In genomic region chr15:57705746-57706404, GRCh38 we compare ENCODE assay signal across 8 cellular contexts. TPM values are rescaled to one million over a fixed set of nuclear protein-coding genes. Genes with fewer than 3 reads are reported as not detected.
DNase-seq lines count a peak whose midpoint lies in the region; ATAC-seq and TF ChIP-seq lines count a peak whose summit lies in the region.

No MANE protein-coding gene starts in this region.

- ATAC-seq in esophagus mucosa (peak; percentile 11), GM21737 (IDR thresholded peaks at IDR 0.05; ENCODE audit: unreplicated experiment) (no peak)

- intact Hi-C loops in Calu3 (cut with micrococcal nuclease; ENCODE audit: unreplicated experiment) (loop anchor here (1.0 to 5.0 kb wide), 2 partner anchors 31 to 144 kb away; no protein-coding TSS in a partner anchor), OCI-LY7 (cut with micrococcal nuclease; ENCODE audit: unreplicated experiment) (no loop called here)

- H3K27me3 ChIP-seq in osteoblast (ENCODE audit: insufficient read depth, low read length): no peaks in the 10 kb centered on the region

- peaks cover 26% of the 10 kb centered on the region for H3K4me1 Mint-ChIP-seq in Calu3 (ENCODE audit: low read depth, unreplicated experiment)

- peaks cover 15% of the 10 kb centered on the region; the same call in 1 of the 2 replicates for H4K20me1 ChIP-seq in OCI-LY7 (ENCODE audit: insufficient read depth, low read length)
- H4K20me1 ChIP-seq in osteoblast (ENCODE audit: insufficient read depth, low read length): peaks cover 7% of the 10 kb centered on the region

- peak overlapping the region; percentile 63 for H3K27ac Mint-ChIP-seq in Calu3 (ENCODE audit: unreplicated experiment)

- H3K9me3 ChIP-seq in OCI-LY7 (ENCODE audit: low read length) (peaks cover 6% of the 10 kb centered on the region; the same call in 1 of the 2 replicates), osteoblast (ENCODE audit: low read depth, low read length) (no peaks in the 10 kb centered on the region)

- peak overlapping the region; percentile 78 for H3K4me3 Mint-ChIP-seq in Calu3 (ENCODE audit: low read depth, unreplicated experiment)

- no peaks in the 10 kb centered on the region for H3K27me3 Mint-ChIP-seq in Calu3 (ENCODE audit: unreplicated experiment)

- peak overlapping the region; percentile 96 for H3K4me2 ChIP-seq in OCI-LY7 (ENCODE audit: low read length)
- H3K4me2 ChIP-seq in osteoblast (ENCODE audit: insufficient read depth, low read length): peak overlapping the region; percentile 74

- H3K79me2 ChIP-seq in OCI-LY7 (ENCODE audit: insufficient read depth, low read depth, low read length): peaks cover 44% of the 10 kb centered on the region
- H3K79me2 ChIP-seq in osteoblast (ENCODE audit: insufficient read depth, low read length): peaks cover 48% of the 10 kb centered on the region

- H2AFZ ChIP-seq in OCI-LY7 (ENCODE audit: low read length) (peak overlapping the region; percentile 95), osteoblast (ENCODE audit: low read length) (peak overlapping the region; percentile 73)

- POLR2A ChIA-PET in OCI-LY7 (lab: Charles Lee): interaction anchor here (0.7 to 1.1 kb wide), 4 partner anchors 23 to 1461 kb away, joined by 3 to 5 read pairs (median 4); no protein-coding TSS in a partner anchor

- BruUV-seq in Calu3 (replicated peaks; lab: Mats Ljungman, UMichigan) (TSS peak; percentile 85), OCI-LY7 (replicated peaks; lab: Mats Ljungman, UMichigan) (no TSS peak)

- H3K9me2 ChIP-seq in OCI-LY7 (ENCODE audit: insufficient read depth, low read length): no peaks in the 10 kb centered on the region

- peaks cover 34% of the 10 kb centered on the region for H3K36me3 Mint-ChIP-seq in Calu3 (ENCODE audit: insufficient read depth, unreplicated experiment)

- H3K27ac ChIP-seq in OCI-LY7 (ENCODE audit: low read depth, low read length, poor library complexity, severe bottlenecking) (peak overlapping the region; percentile 55), osteoblast (ENCODE audit: low read depth, low read length) (peak overlapping the region; percentile 85)

- DNase-seq in Calu3 (no peak), OCI-LY7 (ENCODE audit: low spot score) (peak; percentile 4), osteoblast (ENCODE audit: insufficient read length, low spot score, missing footprints) (no peak), GM20000 (ENCODE audit: low spot score) (no peak)
- no peak for DNase-seq in stimulated activated CD4-positive, alpha-beta T cell treated with anti-CD3 and anti-CD28 coated beads, Interleukin-1b, Interleukin-23, amount 100 ng/mL, for 48 hours
- DNase-seq in activated CD4-positive, alpha-beta T cell treated with anti-CD3 and anti-CD28 coated beads for 1 hour: no peak

- H3K9me3 Mint-ChIP-seq in Calu3 (ENCODE audit: low read depth, unreplicated experiment): no peaks in the 10 kb centered on the region

- peaks cover 21% of the 10 kb centered on the region for H3K4me1 ChIP-seq in OCI-LY7 (ENCODE audit: insufficient read depth, low read length, poor library complexity, severe bottlenecking)
- peaks cover 14% of the 10 kb centered on the region for H3K4me1 ChIP-seq in osteoblast (ENCODE audit: insufficient read depth, low read length)

- CTCF ChIA-PET in Calu3 (lab: Charles Lee): interaction anchor here (0.6 to 2.2 kb wide), 10 partner anchors 9 to 365 kb away, joined by 3 to 14 read pairs (median 6); no protein-coding TSS in a partner anchor
- CTCF ChIA-PET in OCI-LY7 (lab: Charles Lee; ENCODE audit: unreplicated experiment): no interaction called here

- H3K4me3 ChIP-seq in OCI-LY7 (ENCODE audit: low read depth, low read length, poor library complexity, severe bottlenecking) (peak overlapping the region; percentile 81), osteoblast (ENCODE audit: insufficient read depth, low read length) (peak overlapping the region; percentile 85)

- H3K36me3 ChIP-seq in OCI-LY7 (ENCODE audit: insufficient read depth, low read length) (peaks cover 21% of the 10 kb centered on the region), osteoblast (ENCODE audit: insufficient read depth, low read length) (peaks cover 18% of the 10 kb centered on the region)

- TF ChIP-seq CTCF in Calu3 (IDR thresholded peaks at IDR 0.05; ENCODE audit: unreplicated experiment) (no peak), OCI-LY7 (conservative IDR thresholded peaks at IDR 0.05; ENCODE audit: low read length) (no peak), osteoblast (IDR thresholded peaks at IDR 0.05; ENCODE audit: extremely low read depth, low read depth, low read length) (no peak), GM20000 (IDR thresholded peaks at IDR 0.05; ENCODE audit: extremely low read depth, missing control alignments) (no peak)

RNA-seq across cellular contexts. Expression of gene POLR2M, which starts 0.6 kb away (rescaled TPM):
- total RNA-seq in Calu3 (2022) (102 and 107 TPM in 2 replicates), OCI-LY7 (2022) (71.8 and 77.6 TPM in 2 replicates), esophagus mucosa (35.3 TPM), osteoblast (154 and 416 TPM in 2 replicates)
- total RNA-seq in OCI-LY7 (2014; rRNA removed; shearing (Covaris generic)): 154 and 264 TPM in 2 replicates
